In the genomic region with DNA sequence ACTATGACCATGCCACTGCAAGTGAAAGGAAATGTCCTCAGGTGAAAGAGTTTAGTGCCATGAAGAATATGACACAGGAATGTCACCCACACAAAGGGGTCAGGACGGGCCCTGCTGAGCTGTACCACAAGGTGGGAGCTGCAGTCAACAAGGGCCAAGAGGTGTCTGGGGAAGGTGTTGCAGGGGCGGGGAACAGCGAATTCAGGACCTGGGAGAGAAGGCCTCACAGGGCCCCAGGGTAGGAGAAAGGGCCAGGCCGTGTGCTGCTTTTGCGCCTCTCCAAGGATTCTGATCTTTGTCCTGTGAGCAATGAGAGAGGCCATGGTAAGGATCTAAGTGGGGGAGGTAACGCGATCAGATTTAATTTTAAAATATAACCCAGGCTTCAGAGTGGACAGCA, we compare ENCODE assay signal across 23 cellular contexts. TPM values are rescaled to one million over a fixed set of nuclear protein-coding genes. Genes with fewer than 3 reads are reported as not detected.
DNase-seq lines count a peak whose midpoint lies in the region; ATAC-seq, FAIRE-seq and TF ChIP-seq lines count a peak whose summit lies in the region.
"Had no signal": no experiment of that assay in that cellular context is flagged by ENCODE, and none has a peak within 500 bp of the region (broad histone marks: within the 10 kb centered on the region; RNA-seq: fewer than 3 reads in every experiment).

No MANE protein-coding gene starts in this region.

- H3K9me3 Mint-ChIP-seq in WTC11 (no peaks in the 10 kb centered on the region), nephron progenitor cell (no peaks in the 10 kb centered on the region), T-cell (no peaks in the 10 kb centered on the region)
- no peaks in the 10 kb centered on the region for H3K9me3 Mint-ChIP-seq in activated CD4-positive, alpha-beta T cell treated with anti-CD3 and anti-CD28 coated beads, Interleukin-2, amount 10 ng/mL, durations not matched to agents 24 days and 14 days
- H3K9me3 Mint-ChIP-seq: CD4-positive, alpha-beta T cell; IgD-negative memory B cell had no signal

- H3K9me3 ChIP-seq in HepG2 (ENCODE audit: low read length) = no peaks in the 10 kb centered on the region
- no peaks in the 10 kb centered on the region for H3K9me3 ChIP-seq in upper lobe of left lung
- no peaks in the 10 kb centered on the region for H3K9me3 ChIP-seq in aorta (ENCODE audit: control insufficient read depth, low read length)
- H3K9me3 ChIP-seq: BLaER1, Caco-2 had no signal

- TF ChIP-seq POLR2A in HepG2 (IDR thresholded peaks at IDR 0.05; ENCODE audit: insufficient read depth in 1 of 2, low read depth in 2 of 2, low read length in 2 of 2) (no peak), upper lobe of left lung (IDR thresholded peaks at IDR 0.05) (no peak)

- H3K27ac Mint-ChIP-seq in WTC11 = peak overlapping the region; percentile 67
- peak overlapping the region; percentile 23 for H3K27ac Mint-ChIP-seq in nephron progenitor cell
- H3K27ac Mint-ChIP-seq in T-cell = no peak overlapping the region
- H3K27ac Mint-ChIP-seq in activated CD4-positive, alpha-beta T cell treated with anti-CD3 and anti-CD28 coated beads, Interleukin-2, amount 10 ng/mL, durations not matched to agents 24 days and 14 days = no peak overlapping the region
- H3K27ac Mint-ChIP-seq: CD4-positive, alpha-beta T cell had no signal

- TF ChIP-seq CTCF in WTC11 (IDR thresholded peaks at IDR 0.05) = no peak
- no peak for TF ChIP-seq CTCF in HepG2 (CRISPR knock-in tag; IDR thresholded peaks at IDR 0.05)
- no peak for TF ChIP-seq CTCF in nephron progenitor cell (IDR thresholded peaks at IDR 0.05)
- TF ChIP-seq CTCF in upper lobe of left lung (IDR thresholded peaks at IDR 0.05) = no peak

- no peak for DNase-seq in WTC11 (ENCODE audit: low spot score)
- no peak for DNase-seq in HepG2 (ENCODE audit: low spot score)
- no peak for DNase-seq in nephron progenitor cell
- no peak for DNase-seq in upper lobe of left lung
- no peak for DNase-seq in T-cell
- no peak for DNase-seq in aorta
- no peak for DNase-seq in activated CD4-positive, alpha-beta T cell treated with anti-CD3 and anti-CD28 coated beads, Interleukin-2, amount 10 ng/mL, durations not matched to agents 24 days and 14 days
- DNase-seq: Caco-2; CD4-positive, alpha-beta T cell; DMS 273 treated with DMSO at 0.1 percent for 48 hours; DMS79 treated with DMSO at 0.1 percent for 48 hours; NCI-H1105; NCI-H146; NCI-H2029 treated with DMSO at 0.1 percent for 48 hours; NCI-H345; NCI-H524; NCI-H82 had no signal

- in situ Hi-C loops in HepG2 (cut with HindIII; ENCODE audit: extremely low pct_ligation_motif_present, low pct_unique_long_range_greater_than_20kb) = no loop called here

- peaks cover 0 to 8% of the 10 kb centered on the region in 2 experiments; a peak in 3 of 5 replicates for H3K36me3 ChIP-seq in HepG2 (replicated peaks in 1 of 2; ENCODE audit: control insufficient read depth in 1 of 2, insufficient read depth in 2 of 2, low read length in 2 of 2)
- H3K36me3 ChIP-seq in upper lobe of left lung = peaks cover 0 to 18% (median 3%) of the 10 kb centered on the region in 4 donors
- no peaks in the 10 kb centered on the region for H3K36me3 ChIP-seq in aorta (ENCODE audit: control insufficient read depth in 1 of 2, insufficient read depth in 2 of 2, low read length in 1 of 2)

- peaks cover 81% of the 10 kb centered on the region for H3K79me2 ChIP-seq in HepG2 (ENCODE audit: insufficient read depth, low read length)

- ATAC-seq in WTC11 = peak; percentile 57
- ATAC-seq in HepG2 = no peak
- no peak for ATAC-seq in upper lobe of left lung (ENCODE audit: low FRiP score in 2 of 2)
- no peak for ATAC-seq in T-cell (replicated peaks in 1 of 4)
- ATAC-seq in aorta (ENCODE audit: low FRiP score) = no peak
- ATAC-seq: GM12878, Panc1 had no signal

- H2AFZ ChIP-seq in HepG2 (ENCODE audit: low read length) = no peak overlapping the region

- H3K9ac ChIP-seq in HepG2 (ENCODE audit: insufficient read depth, low read depth, low read length) = no peak overlapping the region
- H3K9ac ChIP-seq: BLaER1 had no signal

- H3K4me3 ChIP-seq in HepG2 (replicated peaks in 1 of 3; ENCODE audit: insufficient read depth in 1 of 3, low read depth in 2 of 3, low read length in 3 of 3) (no peak overlapping the region), upper lobe of left lung (no peak overlapping the region), aorta (ENCODE audit: low read length in 2 of 2) (no peak overlapping the region)
- H3K4me3 ChIP-seq: BLaER1, GM12878 had no signal

- H3K4me2 ChIP-seq in HepG2 (ENCODE audit: low read depth, low read length) = no peak overlapping the region
- H3K4me2 ChIP-seq: BLaER1 had no signal

- H3K27me3 ChIP-seq in HepG2 (ENCODE audit: control insufficient read depth in 1 of 2, insufficient read depth in 2 of 2, low read length in 2 of 2) (no peaks in the 10 kb centered on the region), upper lobe of left lung (no peaks in the 10 kb centered on the region), aorta (ENCODE audit: control insufficient read depth in 1 of 2, insufficient read depth in 2 of 2, low read length in 1 of 2) (no peaks in the 10 kb centered on the region)
- H3K27me3 ChIP-seq: BLaER1 had no signal

- TF ChIP-seq EP300 in HepG2 (IDR thresholded peaks at IDR 0.05; ENCODE audit: low read depth in 2 of 2, low read length in 2 of 2) = no peak
- no peak for TF ChIP-seq EP300 in HepG2 (CRISPR knock-in tag; IDR thresholded peaks at IDR 0.05; ENCODE audit: borderline replicate concordance)
- TF ChIP-seq EP300 in upper lobe of left lung (IDR thresholded peaks at IDR 0.05) = no peak

- H3K4me1 ChIP-seq in HepG2 (ENCODE audit: insufficient read depth, low read length) (peaks cover 69% of the 10 kb centered on the region), upper lobe of left lung (peaks cover 38 to 78% (median 57%) of the 10 kb centered on the region in 4 donors), aorta (ENCODE audit: control insufficient read depth in 1 of 2, insufficient read depth in 2 of 2, low read length in 2 of 2) (no peaks in the 10 kb centered on the region)
- H3K4me1 ChIP-seq: BLaER1, Caco-2 had no signal

- H3K27me3 Mint-ChIP-seq in WTC11 (ENCODE audit: low read depth) (no peaks in the 10 kb centered on the region), nephron progenitor cell (ENCODE audit: low read depth, poor library complexity) (peaks cover 2% of the 10 kb centered on the region), T-cell (no peaks in the 10 kb centered on the region)
- H3K27me3 Mint-ChIP-seq in activated CD4-positive, alpha-beta T cell treated with anti-CD3 and anti-CD28 coated beads, Interleukin-2, amount 10 ng/mL, durations not matched to agents 24 days and 14 days = no peaks in the 10 kb centered on the region
- H3K27me3 Mint-ChIP-seq: CD4-positive, alpha-beta T cell; IgD-negative memory B cell had no signal

- peak overlapping the region; percentile 49 for H3K27ac ChIP-seq in HepG2 (ENCODE audit: extremely low read length, insufficient read depth, low read length)
- H3K27ac ChIP-seq in upper lobe of left lung = peak overlapping the region; percentile 15 to 70 (median 34)
- H3K27ac ChIP-seq in aorta (ENCODE audit: low read depth in 1 of 2, low read length in 2 of 2) = no peak overlapping the region
- H3K27ac ChIP-seq: BLaER1 had no signal

- CTCF ChIA-PET in WTC11 (lab: Charles Lee) (interaction anchor here (1.2 kb wide), 1 partner anchor 9 kb away, joined by 4 read pairs; no protein-coding TSS in a partner anchor), HepG2 (lab: Yijun Ruan, JAX; ENCODE audit: low intra/inter-chr PET ratio, low total read pairs) (no interaction called here), T-cell (lab: Charles Lee) (interaction anchor here in 1 of 2 donors (0.6 kb wide), 1 partner anchor 217 kb away, joined by 3 read pairs; no protein-coding TSS in a partner anchor)

- BruUV-seq in HepG2 (replicated peaks; lab: Mats Ljungman, UMichigan) = no TSS peak

- no peak for TF ChIP-seq RAD21 in HepG2 (CRISPR knock-in tag; IDR thresholded peaks at IDR 0.05)

- peaks cover 42% of the 10 kb centered on the region for H3K4me1 Mint-ChIP-seq in WTC11
- H3K4me1 Mint-ChIP-seq in nephron progenitor cell = peaks cover 46% of the 10 kb centered on the region
- peaks cover 2 to 7% (median 3%) of the 10 kb centered on the region in 3 donors for H3K4me1 Mint-ChIP-seq in T-cell
- peaks cover 8% of the 10 kb centered on the region for H3K4me1 Mint-ChIP-seq in activated CD4-positive, alpha-beta T cell treated with anti-CD3 and anti-CD28 coated beads, Interleukin-2, amount 10 ng/mL, durations not matched to agents 24 days and 14 days

- WGBS in HepG2 (ENCODE audit: low lambda C conversion rate) = 86% methylated on average over 7 of the region's 7 CpGs
- WGBS in upper lobe of left lung, 2 donors = 86 to 88% methylated on average over 7 of the region's 7 CpGs
- WGBS in aorta, 2 donors = 95 to 97% methylated on average over 7 of the region's 7 CpGs

- H4K20me1 ChIP-seq in HepG2 (ENCODE audit: insufficient read depth, low read length) = no peaks in the 10 kb centered on the region

- no peak for FAIRE-seq in HepG2 (lab: Jason Lieb, UNC)
- FAIRE-seq: GM12878, H1 had no signal

- POLR2A ChIA-PET in WTC11 (lab: Charles Lee) = no interaction called here
- POLR2A ChIA-PET in HepG2 (lab: Yijun Ruan, JAX) = interaction anchor here (2.6 kb wide), 1 partner anchor 9 kb away, joined by 5 read pairs; no protein-coding TSS in a partner anchor
- POLR2A ChIA-PET in T-cell (lab: Charles Lee) = no interaction called here

- intact Hi-C loops in HepG2 (cut with micrococcal nuclease; ENCODE audit: unreplicated experiment) = loop anchor here (5.0 kb wide), 1 partner anchor 36 kb away; no protein-coding TSS in a partner anchor
- intact Hi-C loops in aorta (cut with DNase I) = no loop called here
- intact Hi-C loops in activated CD4-positive, alpha-beta T cell treated with anti-CD3 and anti-CD28 coated beads, Interleukin-2, amount 10 ng/mL, durations not matched to agents 24 days and 14 days (cut with micrococcal nuclease) = no loop called here

- H3K36me3 Mint-ChIP-seq in WTC11 = peaks cover 42% of the 10 kb centered on the region
- H3K36me3 Mint-ChIP-seq in nephron progenitor cell (ENCODE audit: low read depth) = peaks cover 19% of the 10 kb centered on the region
- H3K36me3 Mint-ChIP-seq in T-cell = peaks cover 14% of the 10 kb centered on the region
- no peaks in the 10 kb centered on the region for H3K36me3 Mint-ChIP-seq in activated CD4-positive, alpha-beta T cell treated with anti-CD3 and anti-CD28 coated beads, Interleukin-2, amount 10 ng/mL, durations not matched to agents 24 days and 14 days (ENCODE audit: low read depth)

- no peak overlapping the region for H3K4me3 Mint-ChIP-seq in WTC11
- no peak overlapping the region for H3K4me3 Mint-ChIP-seq in nephron progenitor cell
- H3K4me3 Mint-ChIP-seq in T-cell = no peak overlapping the region
- H3K4me3 Mint-ChIP-seq in activated CD4-positive, alpha-beta T cell treated with anti-CD3 and anti-CD28 coated beads, Interleukin-2, amount 10 ng/mL, durations not matched to agents 24 days and 14 days = no peak overlapping the region
- H3K4me3 Mint-ChIP-seq: CD4-positive, alpha-beta T cell; IgD-negative memory B cell had no signal

RNA-seq across cellular contexts. Expression of a gene that starts 23.6 kb away (rescaled TPM):
- 127 to 170 TPM (median 159 TPM) in 3 replicates for total RNA-seq in WTC11 (2021)
- total RNA-seq in HepG2 (2016; rRNA removed; fragmentation: Illumina TruSeq; extraction: Trizol) = 356 and 411 TPM in 2 replicates
- total RNA-seq in HepG2 (2016; cell fraction: cytosol; rRNA removed; fragmentation: Illumina TruSeq; extraction: Trizol; ENCODE audit: low read depth) = 374 and 466 TPM in 2 replicates
- 373 and 443 TPM in 2 replicates for total RNA-seq in HepG2 (2016; cell fraction: insoluble cytoplasmic fraction; rRNA removed; fragmentation: Illumina TruSeq; extraction: Trizol)
- total RNA-seq in HepG2 (2016; cell fraction: membrane; rRNA removed; fragmentation: Illumina TruSeq; extraction: Trizol) = 360 and 432 TPM in 2 replicates
- 129 and 140 TPM in 2 replicates for total RNA-seq in HepG2 (2016; cell fraction: nucleus; rRNA removed; fragmentation: Illumina TruSeq; extraction: Trizol)
- polyA plus RNA-seq in HepG2 (2011; rRNA removed) = 215 and 233 TPM in 2 replicates
- polyA plus RNA-seq in HepG2 (2011; cell fraction: cytosol; rRNA removed) = 375 and 416 TPM in 2 replicates
- 94.1 and 130 TPM in 2 replicates for polyA plus RNA-seq in HepG2 (2011; cell fraction: nucleus; rRNA removed)
- polyA plus RNA-seq in HepG2 (2012) = 216 and 218 TPM in 2 replicates
- 479 and 611 TPM in 2 replicates for polyA plus RNA-seq in HepG2 (2016; cell fraction: cytosol; fragmentation: Illumina TruSeq; extraction: Trizol; ENCODE audit: low read depth)
- 473 and 479 TPM in 2 replicates for polyA plus RNA-seq in HepG2 (2016; cell fraction: insoluble cytoplasmic fraction; fragmentation: Illumina TruSeq; extraction: Trizol; ENCODE audit: low read depth)
- 378 and 460 TPM in 2 replicates for polyA plus RNA-seq in HepG2 (2016; cell fraction: membrane; fragmentation: Illumina TruSeq; extraction: Trizol; ENCODE audit: low read depth)
- polyA plus RNA-seq in HepG2 (2016; cell fraction: nucleus; fragmentation: Illumina TruSeq; extraction: Trizol; ENCODE audit: insufficient read depth, low read depth) = 240 and 246 TPM in 2 replicates
- 0.14 and 63.3 TPM in 2 replicates for polyA minus RNA-seq in HepG2 (2011; rRNA and poly(A)+ RNA removed; ENCODE audit: low replicate concordance)
- 74.5 and 95.0 TPM in 2 replicates for polyA minus RNA-seq in HepG2 (2011; cell fraction: cytosol; rRNA and poly(A)+ RNA removed)
- polyA minus RNA-seq in HepG2 (2011; cell fraction: nucleus; rRNA and poly(A)+ RNA removed) = 40.4 and 58.9 TPM in 2 replicates
- total RNA-seq in upper lobe of left lung = 100 to 1,000 TPM; 291 to 729 (median 637) TPM
- 10 to 100 TPM; 14.4 to 28.8 (median 25.1) TPM for total RNA-seq in T-cell
- total RNA-seq in aorta = 10 to 100 TPM; 33.2 to 41.6 TPM
- polyA plus RNA-seq in aorta = 100 to 1,000 TPM in 1 of 2 donors, 10 to 100 TPM in 1; 92.8 to 276 TPM
- total RNA-seq in activated CD4-positive, alpha-beta T cell treated with anti-CD3 and anti-CD28 coated beads, Interleukin-2, amount 10 ng/mL, durations not matched to agents 24 days and 14 days = 34.8 and 40.7 TPM in 2 replicates

RNA-seq across cellular contexts. Expression of a gene that starts 47.5 kb away (rescaled TPM):
- not detected in 3 replicates for total RNA-seq in WTC11 (2021)
- total RNA-seq in HepG2 (2016; rRNA removed; fragmentation: Illumina TruSeq; extraction: Trizol) = not detected in 2 replicates
- not detected in 2 replicates for total RNA-seq in HepG2 (2016; cell fraction: cytosol; rRNA removed; fragmentation: Illumina TruSeq; extraction: Trizol; ENCODE audit: low read depth)
- total RNA-seq in HepG2 (2016; cell fraction: insoluble cytoplasmic fraction; rRNA removed; fragmentation: Illumina TruSeq; extraction: Trizol) = not detected in 2 replicates
- not detected in 2 replicates for total RNA-seq in HepG2 (2016; cell fraction: membrane; rRNA removed; fragmentation: Illumina TruSeq; extraction: Trizol)
- total RNA-seq in HepG2 (2016; cell fraction: nucleus; rRNA removed; fragmentation: Illumina TruSeq; extraction: Trizol) = not detected in 2 replicates
- polyA plus RNA-seq in HepG2 (2011; rRNA removed) = 0.01 TPM in 1 of 2 replicates, not detected in the other
- polyA plus RNA-seq in HepG2 (2011; cell fraction: cytosol; rRNA removed) = not detected in 2 replicates
- polyA plus RNA-seq in HepG2 (2011; cell fraction: nucleus; rRNA removed) = not detected in 2 replicates
- not detected in 2 replicates for polyA plus RNA-seq in HepG2 (2012)
- not detected in 2 replicates for polyA plus RNA-seq in HepG2 (2016; cell fraction: cytosol; fragmentation: Illumina TruSeq; extraction: Trizol; ENCODE audit: low read depth)
- not detected in 2 replicates for polyA plus RNA-seq in HepG2 (2016; cell fraction: insoluble cytoplasmic fraction; fragmentation: Illumina TruSeq; extraction: Trizol; ENCODE audit: low read depth)
- polyA plus RNA-seq in HepG2 (2016; cell fraction: membrane; fragmentation: Illumina TruSeq; extraction: Trizol; ENCODE audit: low read depth) = not detected in 2 replicates
- not detected in 2 replicates for polyA plus RNA-seq in HepG2 (2016; cell fraction: nucleus; fragmentation: Illumina TruSeq; extraction: Trizol; ENCODE audit: insufficient read depth, low read depth)
- not detected in 2 replicates for polyA minus RNA-seq in HepG2 (2011; rRNA and poly(A)+ RNA removed; ENCODE audit: low replicate concordance)
- polyA minus RNA-seq in HepG2 (2011; cell fraction: cytosol; rRNA and poly(A)+ RNA removed) = not detected in 2 replicates
- polyA minus RNA-seq in HepG2 (2011; cell fraction: nucleus; rRNA and poly(A)+ RNA removed) = not detected in 2 replicates
- 1 to 10 TPM in 2 of 6 donors, under 1 TPM in 4; under 0.01 to 1.6 (median 0.22) TPM for total RNA-seq in upper lobe of left lung
- total RNA-seq in T-cell = not detected
- total RNA-seq in aorta = not detected
- not detected for polyA plus RNA-seq in aorta
- total RNA-seq in activated CD4-positive, alpha-beta T cell treated with anti-CD3 and anti-CD28 coated beads, Interleukin-2, amount 10 ng/mL, durations not matched to agents 24 days and 14 days = not detected in 2 replicates
- total RNA-seq: A673; Caco-2; CD4-positive, alpha-beta T cell; GM12878; H1 had no signal
- polyA plus RNA-seq: GM12878, H1, IgD-negative memory B cell had no signal

Comparison
In these comparisons a context has a peak if more than half of its experiments do, and no peak if none do; other contexts are left out.
1. H3K27ac Mint-ChIP-seq: peak in WTC11 (single experiment) and nephron progenitor cell (single experiment); none in T-cell (0 of 2) and activated CD4-positive, alpha-beta T cell treated with anti-CD3 and anti-CD28 coated beads, Interleukin-2, amount 10 ng/mL, durations not matched to agents 24 days and 14 days (single experiment).
2. H3K27ac ChIP-seq: peak in HepG2 (single experiment) and upper lobe of left lung (4 of 4); none in aorta (0 of 2).